Comparison of ENCODE assay signal across 13 cellular contexts in the genomic region with DNA sequence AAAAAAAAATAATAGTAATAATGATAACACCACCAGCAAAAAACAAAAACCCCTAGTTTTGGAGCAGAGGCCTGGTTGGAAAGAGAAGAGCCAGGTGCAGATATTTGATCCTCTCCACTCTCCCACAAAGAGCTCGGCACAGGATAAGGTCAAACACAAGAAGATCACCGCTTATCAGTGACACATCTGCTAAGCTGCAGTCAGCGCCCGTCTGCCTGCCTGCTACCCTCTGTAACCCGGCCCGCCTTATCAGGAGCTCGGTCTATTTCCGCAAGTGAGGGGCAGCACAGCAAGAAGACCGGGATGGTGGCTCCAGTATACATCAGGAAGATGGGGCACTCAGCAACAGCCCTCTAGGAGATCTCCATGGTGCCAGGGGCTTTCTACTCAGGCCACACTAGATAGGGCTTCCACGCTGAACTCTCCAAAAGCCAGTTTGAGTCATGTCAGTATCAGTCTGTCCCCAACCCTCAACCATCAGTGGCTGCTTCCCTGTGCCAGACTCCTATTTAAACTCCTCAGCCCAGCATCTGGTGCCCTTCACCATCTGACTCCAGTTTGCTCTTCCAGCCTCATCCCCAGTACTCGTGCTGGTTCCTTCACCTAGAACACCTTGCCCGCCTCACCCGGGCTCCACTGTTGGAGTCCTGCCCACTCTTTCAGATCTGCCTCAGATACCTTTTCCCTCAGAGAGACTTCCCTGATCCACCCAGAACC.
DNase-seq lines count a peak whose midpoint lies in the region; ATAC-seq and TF ChIP-seq lines count a peak whose summit lies in the region.
"Had no signal": no experiment of that assay in that cellular context is flagged by ENCODE, and none has a peak within 500 bp of the region (broad histone marks: within the 10 kb centered on the region; RNA-seq: fewer than 3 reads in every experiment).

No MANE protein-coding gene starts in this region.

- H3K9me3 ChIP-seq in Caco-2 (no peaks in the 10 kb centered on the region), neural progenitor cell (ENCODE audit: low read depth) (no peaks in the 10 kb centered on the region), vagina (no peaks in the 10 kb centered on the region)

- ATAC-seq in HG02678 (IDR thresholded peaks at IDR 0.05; ENCODE audit: unreplicated experiment) = no peak

- H3K79me2 ChIP-seq in neural progenitor cell (ENCODE audit: low read depth) = no peaks in the 10 kb centered on the region

- H3K36me3 ChIP-seq in Caco-2 (ENCODE audit: control insufficient read depth, insufficient read depth, low read length) (no peaks in the 10 kb centered on the region), neural progenitor cell (no peaks in the 10 kb centered on the region), vagina (no peaks in the 10 kb centered on the region)

- POLR2A ChIA-PET in Caco-2 (lab: Charles Lee) = no interaction called here
- POLR2A ChIA-PET in HEK293T (lab: Yijun Ruan, JAX) = no interaction called here

- peak in 1 of 2 experiments; percentile 61 for DNase-seq in Caco-2
- DNase-seq in NCI-H146 treated with DMSO at 0.1 percent for 48 hours (lab: John Stamatoyannopoulos, UW; ENCODE audit: unreplicated experiment) = peak; percentile 74
- no peak for DNase-seq in neural progenitor cell (ENCODE audit: low spot score)
- DNase-seq in vagina (ENCODE audit: extremely low spot score in 2 of 2) = no peak
- DNase-seq in NCI-H446 (lab: John Stamatoyannopoulos, UW) = no peak
- no peak for DNase-seq in HEK293T (ENCODE audit: extremely low spot score)
- DNase-seq: activated B cell treated with CpG ODN at 0.5 μM for 24 hours, cerebellar nuclear complex, GM23248 had no signal

- H3K4me1 ChIP-seq in Caco-2 (peaks cover 38% of the 10 kb centered on the region), neural progenitor cell (peaks cover 28% of the 10 kb centered on the region), vagina (peaks cover 14% of the 10 kb centered on the region)

- TF ChIP-seq CTCF in Caco-2 (IDR thresholded peaks at IDR 0.05; ENCODE audit: insufficient read depth in 1 of 2, low read depth in 1 of 2, low read length in 1 of 2, severe bottlenecking in 1 of 2, unreplicated experiment in 1 of 2) = no peak
- no peak for TF ChIP-seq CTCF in VCaP (conservative IDR thresholded peaks at IDR 0.05)
- TF ChIP-seq CTCF in neural progenitor cell (IDR thresholded peaks at IDR 0.05) = no peak
- TF ChIP-seq CTCF in vagina (IDR thresholded peaks at IDR 0.05) = no peak

- H3K36me3 Mint-ChIP-seq in Caco-2 (ENCODE audit: insufficient read depth, unreplicated experiment) (no peaks in the 10 kb centered on the region), neural progenitor cell (no peaks in the 10 kb centered on the region)
- H3K36me3 Mint-ChIP-seq: CD14-positive monocyte had no signal

- CTCF ChIA-PET in Caco-2 (lab: Charles Lee) (interaction anchor here (0.9 to 1.5 kb wide), 2 partner anchors 67 to 90 kb away, joined by 3 to 7 read pairs; a partner anchor contains a TSS), HEK293T (lab: Yijun Ruan, JAX) (interaction anchor here (1.3 kb wide), 1 partner anchor 11 kb away, joined by 5 read pairs; no protein-coding TSS in a partner anchor)

- H3K27ac Mint-ChIP-seq in Caco-2 (ENCODE audit: unreplicated experiment) = peak overlapping the region; percentile 93
- peak overlapping the region; percentile 22 for H3K27ac Mint-ChIP-seq in neural progenitor cell
- H3K27ac Mint-ChIP-seq: activated B cell treated with CpG ODN at 0.5 μM for 24 hours; activated T-helper 2 cell treated with anti-CD3 and anti-CD28 coated beads, Interferon-gamma antibody, Interleukin-2, Interleukin-4, amounts not matched to agents 10 μg/mL and 5 μg/mL and 100 μg/mL, durations not matched to agents 14 hours and 24 hours and 36 hours had no signal

- H3K4me1 Mint-ChIP-seq in Caco-2 (ENCODE audit: low read depth, unreplicated experiment) (peaks cover 50% of the 10 kb centered on the region), neural progenitor cell (peaks cover 41% of the 10 kb centered on the region)

- no peaks in the 10 kb centered on the region for H3K27me3 ChIP-seq in Caco-2 (replicated peaks; ENCODE audit: control insufficient read depth, insufficient read depth, low read length)
- no peaks in the 10 kb centered on the region for H3K27me3 ChIP-seq in neural progenitor cell
- H3K27me3 ChIP-seq in vagina = no peaks in the 10 kb centered on the region

- peak overlapping the region; percentile 61 for H3K27ac ChIP-seq in VCaP
- H3K27ac ChIP-seq in neural progenitor cell = no peak overlapping the region
- no peak overlapping the region for H3K27ac ChIP-seq in vagina
- H3K27ac ChIP-seq: GM23248 had no signal

- H3K4me3 ChIP-seq in Caco-2 (ENCODE audit: low read depth, low read length) (no peak overlapping the region), neural progenitor cell (no peak overlapping the region), vagina (no peak overlapping the region)
- H3K4me3 ChIP-seq: GM23248 had no signal

- peaks cover 25% of the 10 kb centered on the region for H3K9me3 Mint-ChIP-seq in Caco-2 (ENCODE audit: unreplicated experiment)
- no peaks in the 10 kb centered on the region for H3K9me3 Mint-ChIP-seq in neural progenitor cell
- H3K9me3 Mint-ChIP-seq: activated B cell treated with CpG ODN at 0.5 μM for 24 hours; activated T-helper 2 cell treated with anti-CD3 and anti-CD28 coated beads, Interferon-gamma antibody, Interleukin-2, Interleukin-4, amounts not matched to agents 10 μg/mL and 5 μg/mL and 100 μg/mL, durations not matched to agents 14 hours and 24 hours and 36 hours had no signal

- H3K27me3 Mint-ChIP-seq in Caco-2 (ENCODE audit: insufficient read depth, unreplicated experiment) (no peaks in the 10 kb centered on the region), neural progenitor cell (ENCODE audit: insufficient read depth, low read depth) (peaks cover 7% of the 10 kb centered on the region)

- no peak overlapping the region for H3K9ac ChIP-seq in neural progenitor cell
- H3K9ac ChIP-seq: GM23248 had no signal

- no peak overlapping the region for H3K4me2 ChIP-seq in neural progenitor cell

- no peaks in the 10 kb centered on the region for H4K20me1 ChIP-seq in neural progenitor cell (ENCODE audit: low read depth)

- no peak overlapping the region for H2AFZ ChIP-seq in neural progenitor cell (replicated peaks)
- H2AFZ ChIP-seq: GM23248 had no signal

- BruUV-seq in Caco-2 (replicated peaks; lab: Mats Ljungman, UMichigan) = no TSS peak

- no peak for TF ChIP-seq POLR2A in vagina (IDR thresholded peaks at IDR 0.05)

- peaks cover 8% of the 10 kb centered on the region for H3F3A ChIP-seq in neural progenitor cell (ENCODE audit: low read depth)

- H3K4me3 Mint-ChIP-seq in Caco-2 (ENCODE audit: unreplicated experiment) = peak overlapping the region; percentile 10
- no peak overlapping the region for H3K4me3 Mint-ChIP-seq in neural progenitor cell
- H3K4me3 Mint-ChIP-seq: activated B cell treated with CpG ODN at 0.5 μM for 24 hours had no signal

- intact Hi-C loops in Caco-2 (cut with micrococcal nuclease; ENCODE audit: unreplicated experiment) = no loop called here
- intact Hi-C loops in vagina (cut with DNase I) = no loop called here

TF ChIP-seq in HEK293T, 16 proteins besides CTCF, POLR2A, EP300 and RAD21:
- TF ChIP-seq, protein P1, sequence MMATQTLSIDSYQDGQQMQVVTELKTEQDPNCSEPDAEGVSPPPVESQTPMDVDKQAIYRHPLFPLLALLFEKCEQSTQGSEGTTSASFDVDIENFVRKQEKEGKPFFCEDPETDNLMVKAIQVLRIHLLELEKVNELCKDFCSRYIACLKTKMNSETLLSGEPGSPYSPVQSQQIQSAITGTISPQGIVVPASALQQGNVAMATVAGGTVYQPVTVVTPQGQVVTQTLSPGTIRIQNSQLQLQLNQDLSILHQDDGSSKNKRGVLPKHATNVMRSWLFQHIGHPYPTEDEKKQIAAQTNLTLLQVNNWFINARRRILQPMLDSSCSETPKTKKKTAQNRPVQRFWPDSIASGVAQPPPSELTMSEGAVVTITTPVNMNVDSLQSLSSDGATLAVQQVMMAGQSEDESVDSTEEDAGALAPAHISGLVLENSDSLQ (IDR thresholded peaks at IDR 0.05) = no peak
- no peak for TF ChIP-seq FOXM1 (IDR thresholded peaks at IDR 0.05; ENCODE audit: borderline replicate concordance)
- no peak for TF ChIP-seq NFRKB (IDR thresholded peaks at IDR 0.05)
- no peak for TF ChIP-seq BHLHE40 (IDR thresholded peaks at IDR 0.05; ENCODE audit: borderline replicate concordance)
- no peak for TF ChIP-seq CTBP1 (IDR thresholded peaks at IDR 0.05; ENCODE audit: borderline replicate concordance)
- no peak for TF ChIP-seq TARDBP (IDR thresholded peaks at IDR 0.05)
- no peak for TF ChIP-seq FOXA1 (IDR thresholded peaks at IDR 0.05)
- TF ChIP-seq L3MBTL2 (conservative IDR thresholded peaks at IDR 0.05) = no peak
- TF ChIP-seq HDGF (IDR thresholded peaks at IDR 0.05; ENCODE audit: borderline replicate concordance) = no peak
- no peak for TF ChIP-seq ARNT (IDR thresholded peaks at IDR 0.05)
- no peak for TF ChIP-seq LEF1 (IDR thresholded peaks at IDR 0.05; ENCODE audit: borderline replicate concordance)
- no peak for TF ChIP-seq FOXK2 (IDR thresholded peaks at IDR 0.05)
